1 cellular context compared by ENCODE assay signal in genomic region chr2:46480562-46480961, GRCh38.
TF ChIP-seq lines count a peak whose summit lies in the region.

No MANE protein-coding gene starts in this region.

TF ChIP-seq in IMR-90, 13 proteins besides CTCF, POLR2A, EP300 and RAD21 (continued from another document):
- TF ChIP-seq USF2 (IDR thresholded peaks at IDR 0.05; ENCODE audit: low read depth, low read length) (no peak), MXI1 (IDR thresholded peaks at IDR 0.05; ENCODE audit: borderline replicate concordance, low read depth, low read length) (no peak), CEBPB (IDR thresholded peaks at IDR 0.05; ENCODE audit: low read depth, low read length) (no peak), CHD1 (IDR thresholded peaks at IDR 0.05; ENCODE audit: low read depth, low read length) (no peak), NFE2L2 (IDR thresholded peaks at IDR 0.05; ENCODE audit: low read depth, low read length) (no peak)
TF ChIP-seq in IMR-90: peak in this region for 0.
